1 cellular context compared by ENCODE assay signal in the genomic region with DNA sequence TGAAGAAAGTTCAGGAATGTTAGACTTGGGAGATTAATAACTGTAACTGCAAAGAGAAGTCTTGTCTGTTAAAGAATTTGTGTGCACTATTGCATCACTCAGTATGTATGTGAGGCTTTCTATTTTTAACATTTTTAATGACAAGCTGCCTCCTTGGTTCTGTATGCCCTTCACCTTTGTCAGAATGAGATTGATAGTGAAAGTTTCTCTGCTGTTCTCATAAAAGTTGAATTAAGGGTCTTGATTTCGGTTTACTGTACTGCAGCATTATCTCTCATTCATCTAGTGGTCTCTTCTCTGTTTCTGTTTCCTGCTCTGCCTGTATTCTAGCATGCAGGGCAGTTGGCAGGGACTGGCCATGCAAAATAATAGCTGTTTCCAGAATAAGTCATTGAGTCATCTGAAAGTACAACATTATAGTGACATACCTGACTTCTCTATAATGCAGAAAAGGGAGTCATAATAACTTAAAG.
TF ChIP-seq lines count a peak whose summit lies in the region.

No MANE protein-coding gene starts in this region.

TF ChIP-seq in H1, 55 proteins besides CTCF, POLR2A, EP300 and RAD21 (continued from another document):
- TF ChIP-seq CEBPB (IDR thresholded peaks at IDR 0.05; ENCODE audit: low read depth, low read length) (no peak), CBX8 (IDR thresholded peaks at IDR 0.05; ENCODE audit: borderline replicate concordance, low read depth, low read length) (no peak), TAF1 (IDR thresholded peaks at IDR 0.05; ENCODE audit: low read depth, low read length) (no peak)
